9 cellular contexts compared by ENCODE assay signal in genomic region chr7:98211676-98212531, GRCh38. TPM values are rescaled to one million over a fixed set of nuclear protein-coding genes. Genes with fewer than 3 reads are reported as not detected.
DNase-seq lines count a peak whose midpoint lies in the region; ATAC-seq and TF ChIP-seq lines count a peak whose summit lies in the region.
"Had no signal": no experiment of that assay in that cellular context is flagged by ENCODE, and none has a peak within 500 bp of the region (broad histone marks: within the 10 kb centered on the region; RNA-seq: fewer than 3 reads in every experiment).

No MANE protein-coding gene starts in this region.

- ATAC-seq in natural killer cell, result peak in 1 of 3 donors; percentile 8
- no peak for ATAC-seq in HG02938 (IDR thresholded peaks at IDR 0.05; ENCODE audit: unreplicated experiment)
- no peak for ATAC-seq in GM18520 (IDR thresholded peaks at IDR 0.05; ENCODE audit: unreplicated experiment)

- intact Hi-C loops in natural killer cell (cut with micrococcal nuclease), result no loop called here

- H3K27ac ChIP-seq in C4-2B, result peak overlapping the region; percentile 97
- H3K27ac ChIP-seq in substantia nigra (ENCODE audit: low read depth, low read length, poor library complexity, severe bottlenecking), result no peak overlapping the region

- DNase-seq in HuH-7.5 (ENCODE audit: low spot score) (peak; percentile 95), chondrocyte (ENCODE audit: low spot score) (peak; percentile 90), natural killer cell (no peak), middle frontal gyrus (ENCODE audit: extremely low spot score, low spot score) (no peak), substantia nigra (lab: John Stamatoyannopoulos, UW) (no peak)

- TF ChIP-seq CTCF in C4-2B (conservative IDR thresholded peaks at IDR 0.05) (no peak), chondrocyte (IDR thresholded peaks at IDR 0.05) (no peak), natural killer cell (IDR thresholded peaks at IDR 0.05) (no peak)

- H3K27me3 Mint-ChIP-seq in chondrocyte (ENCODE audit: low read depth) (no peaks in the 10 kb centered on the region), natural killer cell (ENCODE audit: low read depth in 2 of 2) (no peaks in the 10 kb centered on the region)

- no peaks in the 10 kb centered on the region for H3K9me3 Mint-ChIP-seq in chondrocyte (ENCODE audit: low read depth)
- H3K9me3 Mint-ChIP-seq in natural killer cell, result no peaks in the 10 kb centered on the region

- peaks cover 5% of the 10 kb centered on the region for H3K4me1 Mint-ChIP-seq in chondrocyte (ENCODE audit: low read depth)
- peaks cover 0 to 4% of the 10 kb centered on the region in 2 donors for H3K4me1 Mint-ChIP-seq in natural killer cell

- peaks cover 5% of the 10 kb centered on the region for H3K36me3 Mint-ChIP-seq in chondrocyte (ENCODE audit: low read depth)
- no peaks in the 10 kb centered on the region for H3K36me3 Mint-ChIP-seq in natural killer cell

- H3K4me3 Mint-ChIP-seq in chondrocyte (ENCODE audit: unreplicated experiment), result peak overlapping the region; percentile 55
- H3K4me3 Mint-ChIP-seq in natural killer cell, result peak overlapping the region; percentile 40

- no peak overlapping the region for H3K27ac Mint-ChIP-seq in chondrocyte (ENCODE audit: unreplicated experiment)
- H3K27ac Mint-ChIP-seq in natural killer cell, result no peak overlapping the region

RNA-seq across cellular contexts. Expression of gene BHLHA15, which starts 0.7 kb away (rescaled TPM):
- total RNA-seq in chondrocyte (0.32 to 1.2 TPM in 2 of 3 replicates, not detected in the other), natural killer cell (1 to 10 TPM in 1 of 3 donors, not detected in 2; 3.3 TPM)
- total RNA-seq: HT1080 had no signal

RNA-seq across cellular contexts. Expression of gene TECPR1, which starts 40.1 kb away (rescaled TPM):
- 27.3 to 33.8 TPM (median 32.0 TPM) in 3 replicates for total RNA-seq in chondrocyte
- total RNA-seq in natural killer cell, result 10 to 100 TPM; 68.8 to 76.7 (median 70.3) TPM

Comparison
In these comparisons a context has a peak if more than half of its experiments do, and no peak if none do; other contexts are left out.
1. DNase-seq: peak in HuH-7.5 (single experiment) and chondrocyte (single experiment); none in natural killer cell (single experiment), middle frontal gyrus (single experiment) and substantia nigra (0 of 49).